Comparison of ENCODE assay signal across 27 cellular contexts in genomic region chr2:223007531-223007930, GRCh38. TPM values are rescaled to one million over a fixed set of nuclear protein-coding genes. Genes with fewer than 3 reads are reported as not detected.
A peak's percentile ranks its signal among the peaks of the same experiment; 100 is the strongest.
DNase-seq lines count a peak whose midpoint lies in the region; FAIRE-seq and TF ChIP-seq lines count a peak whose summit lies in the region.
"Had no signal": no experiment of that assay in that cellular context is flagged by ENCODE, and none has a peak within 500 bp of the region (broad histone marks: within the 10 kb centered on the region; RNA-seq: fewer than 3 reads in every experiment).

No MANE protein-coding gene starts in this region.

- no peak overlapping the region for H3K4me3 ChIP-seq in astrocyte (ENCODE audit: insufficient read depth, low read depth, low read length)
- H3K4me3 ChIP-seq: cardiac muscle cell, pancreas, uterus had no signal

- DNase-seq in ELR (ENCODE audit: low read depth) (peak; percentile 32), astrocyte (ENCODE audit: low read depth) (peak; percentile 67), fibroblast of peridontal ligament (ENCODE audit: extremely low read depth) (peak; percentile 48), renal cortical epithelial cell (ENCODE audit: low read depth) (peak; percentile 11), T-helper 9 cell (no peak), mucosa of gallbladder (ENCODE audit: low spot score) (no peak), DMS53 treated with DMSO at 0.1 percent for 48 hours (lab: John Stamatoyannopoulos, UW; ENCODE audit: unreplicated experiment) (no peak), GM19238 (ENCODE audit: insufficient read length, low spot score) (no peak)
- DNase-seq: activated B cell treated with CpG ODN at 0.5 μM for 24 hours; activated CD4-positive, alpha-beta T cell treated with anti-CD3 and anti-CD28 coated beads, Interleukin-2, amount 50 U/mL, for 48 hours; activated effector memory CD4-positive, alpha-beta T cell treated with anti-CD3 and anti-CD28 coated beads, Interleukin-2, amount 50 U/mL, for 16 hours; activated naive CD8-positive, alpha-beta T cell treated with anti-CD3 and anti-CD28 coated beads, Interleukin-2, amount 50 U/mL, for 24 hours; CD4-positive, CD25-positive, alpha-beta regulatory T cell; DMS 273 treated with DMSO at 0.1 percent for 48 hours; GF-D8; natural killer cell; NCI-H146; NCI-H2171 treated with DMSO at 0.1 percent for 48 hours; NCI-H69; pancreas; RPMI8226; stimulated activated naive B cell treated with anti-CD40 and anti-IgM and Interleukin-4, amounts not matched to agents 10 μg/mL and 1 μg/mL and 100 μg/mL, for 72 hours; T1000; uterus had no signal

- H3K79me2 ChIP-seq in astrocyte (ENCODE audit: insufficient read depth, low read length): no peaks in the 10 kb centered on the region

- no peaks in the 10 kb centered on the region for H3K36me3 ChIP-seq in astrocyte (ENCODE audit: insufficient read depth, low read length)
- H3K36me3 ChIP-seq: cardiac muscle cell, pancreas, uterus had no signal

- H3K4me2 ChIP-seq in astrocyte (ENCODE audit: low read length): no peak overlapping the region
- H3K4me2 ChIP-seq: KMS-11 had no signal

- peak overlapping the region; percentile 82 for H3K27ac Mint-ChIP-seq in astrocyte (ENCODE audit: unreplicated experiment)
- H3K27ac Mint-ChIP-seq: activated B cell treated with CpG ODN at 0.5 μM for 24 hours; activated naive CD8-positive, alpha-beta T cell treated with anti-CD3 and anti-CD28 coated beads, Interleukin-2, amount 50 U/mL, for 24 hours; CD4-positive, CD25-positive, alpha-beta regulatory T cell; natural killer cell; stimulated activated naive B cell treated with anti-CD40 and anti-IgM and Interleukin-4, amounts not matched to agents 10 μg/mL and 1 μg/mL and 100 μg/mL, for 72 hours had no signal

- no peaks in the 10 kb centered on the region for H3K9me3 ChIP-seq in astrocyte (ENCODE audit: insufficient read depth, low read depth, low read length)
- H3K9me3 ChIP-seq: pancreas, uterus had no signal

- no peak for TF ChIP-seq CTCF in astrocyte (IDR thresholded peaks at IDR 0.05; ENCODE audit: insufficient read depth, low read depth, low read length)

- peaks cover 37% of the 10 kb centered on the region for H3K4me1 Mint-ChIP-seq in astrocyte (ENCODE audit: low read depth, unreplicated experiment)
- H3K4me1 Mint-ChIP-seq: activated B cell treated with CpG ODN at 0.5 μM for 24 hours; activated naive CD8-positive, alpha-beta T cell treated with anti-CD3 and anti-CD28 coated beads, Interleukin-2, amount 50 U/mL, for 24 hours; CD4-positive, CD25-positive, alpha-beta regulatory T cell; natural killer cell; stimulated activated naive B cell treated with anti-CD40 and anti-IgM and Interleukin-4, amounts not matched to agents 10 μg/mL and 1 μg/mL and 100 μg/mL, for 72 hours had no signal

- peaks cover 19% of the 10 kb centered on the region for H3K4me1 ChIP-seq in astrocyte (ENCODE audit: insufficient read depth, low read length)
- H3K4me1 ChIP-seq: pancreas, uterus had no signal

- H4K20me1 ChIP-seq in astrocyte (ENCODE audit: insufficient read depth, low read length): no peaks in the 10 kb centered on the region

- H2AFZ ChIP-seq in astrocyte (ENCODE audit: low read depth, low read length): no peak overlapping the region

- H3K27ac ChIP-seq in astrocyte (ENCODE audit: low read depth, low read length): peak overlapping the region; percentile 73
- H3K27ac ChIP-seq: cardiac muscle cell, KMS-11, pancreas, uterus had no signal

- no peak overlapping the region for H3K4me3 Mint-ChIP-seq in astrocyte (ENCODE audit: unreplicated experiment)
- H3K4me3 Mint-ChIP-seq: activated B cell treated with CpG ODN at 0.5 μM for 24 hours; activated naive CD8-positive, alpha-beta T cell treated with anti-CD3 and anti-CD28 coated beads, Interleukin-2, amount 50 U/mL, for 24 hours; CD4-positive, CD25-positive, alpha-beta regulatory T cell; natural killer cell; stimulated activated naive B cell treated with anti-CD40 and anti-IgM and Interleukin-4, amounts not matched to agents 10 μg/mL and 1 μg/mL and 100 μg/mL, for 72 hours had no signal

- FAIRE-seq in astrocyte (lab: Jason Lieb, UNC): no peak
- FAIRE-seq: pancreas had no signal

- H3K9ac ChIP-seq in astrocyte (ENCODE audit: low read length): no peak overlapping the region
- H3K9ac ChIP-seq: KMS-11 had no signal

- peaks cover 4% of the 10 kb centered on the region for H3K36me3 Mint-ChIP-seq in astrocyte (ENCODE audit: low read depth, unreplicated experiment)
- H3K36me3 Mint-ChIP-seq: CD4-positive, CD25-positive, alpha-beta regulatory T cell; natural killer cell; stimulated activated naive B cell treated with anti-CD40 and anti-IgM and Interleukin-4, amounts not matched to agents 10 μg/mL and 1 μg/mL and 100 μg/mL, for 72 hours had no signal

- H3K9me3 Mint-ChIP-seq in astrocyte (ENCODE audit: unreplicated experiment): peaks cover 17% of the 10 kb centered on the region
- H3K9me3 Mint-ChIP-seq: activated B cell treated with CpG ODN at 0.5 μM for 24 hours; activated naive CD8-positive, alpha-beta T cell treated with anti-CD3 and anti-CD28 coated beads, Interleukin-2, amount 50 U/mL, for 24 hours; stimulated activated naive B cell treated with anti-CD40 and anti-IgM and Interleukin-4, amounts not matched to agents 10 μg/mL and 1 μg/mL and 100 μg/mL, for 72 hours had no signal

- no peaks in the 10 kb centered on the region for H3K27me3 Mint-ChIP-seq in astrocyte (ENCODE audit: low read depth, unreplicated experiment)

- no peaks in the 10 kb centered on the region for H3K27me3 ChIP-seq in astrocyte (ENCODE audit: insufficient read depth, low read length)
- H3K27me3 ChIP-seq: cardiac muscle cell, pancreas, uterus had no signal

RNA-seq across cellular contexts. Expression of gene KCNE4, which starts 44.5 kb away (rescaled TPM):
- total RNA-seq in astrocyte (0.27 and 0.34 TPM in 2 replicates), renal cortical epithelial cell (0.05 and 0.52 TPM in 2 replicates), mucosa of gallbladder (7.4 TPM)
- total RNA-seq: activated B cell treated with CpG ODN at 0.5 μM for 24 hours; CD4-positive, CD25-positive, alpha-beta regulatory T cell; HT-29; natural killer cell had no signal

Comparison
In these comparisons a context has a peak if more than half of its experiments do, and no peak if none do; other contexts are left out.
1. DNase-seq: peak in ELR (single experiment), astrocyte (single experiment), fibroblast of peridontal ligament (single experiment) and renal cortical epithelial cell (single experiment); none in T-helper 9 cell (single experiment), mucosa of gallbladder (single experiment), DMS53 treated with DMSO at 0.1 percent for 48 hours (single experiment) and GM19238 (single experiment).